13 cellular contexts compared by ENCODE assay signal in the genomic region with DNA sequence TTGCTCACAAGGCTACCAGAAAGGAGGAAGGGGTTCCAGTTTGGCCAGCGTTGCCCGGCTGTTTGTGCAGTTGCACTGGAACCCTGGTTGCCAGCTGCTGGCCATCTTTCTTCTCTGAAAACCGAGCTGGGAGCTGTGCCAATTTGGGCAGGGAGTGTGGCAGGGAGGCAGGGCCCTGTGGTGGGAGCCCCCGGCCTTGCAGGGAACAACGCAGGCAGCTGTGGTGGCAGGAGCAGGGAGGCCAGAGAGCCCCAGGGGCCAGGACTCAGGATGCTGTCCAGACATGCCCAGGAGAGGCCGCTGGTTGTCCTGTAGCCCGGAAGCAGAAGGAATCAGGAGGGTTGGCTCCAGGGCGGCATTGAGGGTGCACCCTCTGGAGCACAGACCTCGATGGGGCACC. TPM values are rescaled to one million over a fixed set of nuclear protein-coding genes. Genes with fewer than 3 reads are reported as not detected.
DNase-seq lines count a peak whose midpoint lies in the region; ATAC-seq, FAIRE-seq and TF ChIP-seq lines count a peak whose summit lies in the region.
"Had no signal": no experiment of that assay in that cellular context is flagged by ENCODE, and none has a peak within 500 bp of the region (broad histone marks: within the 10 kb centered on the region; RNA-seq: fewer than 3 reads in every experiment).

No MANE protein-coding gene starts in this region.

- no peak overlapping the region for H3K9ac ChIP-seq in Karpas-422 (ENCODE audit: low read length)

- H3K36me3 ChIP-seq in bronchial epithelial cell (ENCODE audit: control insufficient read depth, insufficient read depth, low read length) (peaks cover 22% of the 10 kb centered on the region), Karpas-422 (ENCODE audit: insufficient read depth, low read length) (no peaks in the 10 kb centered on the region)

- no peak for TF ChIP-seq CTCF in bronchial epithelial cell (IDR thresholded peaks at IDR 0.05; ENCODE audit: insufficient read depth, low read length, severe bottlenecking)

- H3K9me2 ChIP-seq in Karpas-422 (replicated peaks; ENCODE audit: insufficient read depth, low read length): no peaks in the 10 kb centered on the region

- H3K4me1 ChIP-seq in Karpas-422 (ENCODE audit: low read length): peaks cover 15% of the 10 kb centered on the region

- ATAC-seq in HG03354 (IDR thresholded peaks at IDR 0.05; ENCODE audit: poor library complexity, severe bottlenecking, unreplicated experiment): no peak
- ATAC-seq: Panc1 had no signal

- H3K4me2 ChIP-seq in Karpas-422 (ENCODE audit: low read depth, low read length, poor library complexity, severe bottlenecking): no peak overlapping the region

- 0 out of 2 replicates have a peak, but pooled peaks cover 13% of the 10 kb centered on the region for H4K20me1 ChIP-seq in Karpas-422 (ENCODE audit: insufficient read depth, low read depth, low read length)

- no peak overlapping the region for H2AFZ ChIP-seq in Karpas-422 (ENCODE audit: low read length)

- no peak overlapping the region for H3K27ac ChIP-seq in Karpas-422 (ENCODE audit: low read length)
- H3K27ac ChIP-seq: C4-2B had no signal

- H3K9me3 ChIP-seq in Karpas-422 (ENCODE audit: low read length): no peaks in the 10 kb centered on the region

- peak; percentile 87 for DNase-seq in DMS79 (lab: John Stamatoyannopoulos, UW)
- DNase-seq in NCI-H2196 treated with DMSO at 0.1 percent for 48 hours (lab: John Stamatoyannopoulos, UW; ENCODE audit: unreplicated experiment): peak; percentile 90
- DNase-seq in bronchial epithelial cell (ENCODE audit: low read depth): peak; percentile 43
- peak in 45 of 56 donors; percentile 7 to 72 (median 34) for DNase-seq in nucleus accumbens (lab: John Stamatoyannopoulos, UW)
- no peak for DNase-seq in OCI-M1 (lab: John Stamatoyannopoulos, UW)
- no peak for DNase-seq in NCI-H526 (lab: John Stamatoyannopoulos, UW)
- DNase-seq in Karpas-422: no peak
- DNase-seq: immature natural killer cell, KG1, naive B cell had no signal

- FAIRE-seq in bronchial epithelial cell (lab: Jason Lieb, UNC): no peak

- no peak overlapping the region for H3K4me3 ChIP-seq in bronchial epithelial cell (ENCODE audit: low read depth, low read length)
- H3K4me3 ChIP-seq in Karpas-422 (ENCODE audit: low read length): no peak overlapping the region

- H3K27me3 ChIP-seq in bronchial epithelial cell (ENCODE audit: control insufficient read depth, insufficient read depth, low read length): no peaks in the 10 kb centered on the region
- no peaks in the 10 kb centered on the region for H3K27me3 ChIP-seq in Karpas-422 (ENCODE audit: low read length)

- peaks cover 17% of the 10 kb centered on the region for H3K79me2 ChIP-seq in Karpas-422 (ENCODE audit: low read length)

RNA-seq across cellular contexts. Expression of a gene that starts 4.8 kb away (rescaled TPM):
- total RNA-seq in bronchial epithelial cell: 5.3 and 9.0 TPM in 2 replicates
- total RNA-seq in Karpas-422 (2014; rRNA removed; shearing (Covaris generic); ENCODE audit: low replicate concordance): 10.3 and 46.1 TPM in 2 replicates

RNA-seq across cellular contexts. Expression of a gene that starts 10.1 kb away (rescaled TPM):
- 0.26 and 0.64 TPM in 2 replicates for total RNA-seq in bronchial epithelial cell
- total RNA-seq in Karpas-422 (2014; rRNA removed; shearing (Covaris generic); ENCODE audit: low replicate concordance): not detected in 2 replicates

RNA-seq across cellular contexts. Expression of a gene that starts 18.6 kb away (rescaled TPM):
- not detected in 2 replicates for total RNA-seq in bronchial epithelial cell
- not detected in 2 replicates for total RNA-seq in Karpas-422 (2014; rRNA removed; shearing (Covaris generic); ENCODE audit: low replicate concordance)

RNA-seq across cellular contexts. Expression of a gene that starts 19.3 kb away (rescaled TPM):
- not detected in 2 replicates for total RNA-seq in bronchial epithelial cell
- total RNA-seq in Karpas-422 (2014; rRNA removed; shearing (Covaris generic); ENCODE audit: low replicate concordance): 0.61 TPM in 1 of 2 replicates, not detected in the other

RNA-seq across cellular contexts. Expression of a gene that starts 25.8 kb away (rescaled TPM):
- total RNA-seq in bronchial epithelial cell: 0.64 and 1.3 TPM in 2 replicates
- total RNA-seq in Karpas-422 (2014; rRNA removed; shearing (Covaris generic); ENCODE audit: low replicate concordance): 0.40 and 0.41 TPM in 2 replicates

Comparison
In these comparisons a context has a peak if more than half of its experiments do, and no peak if none do; other contexts are left out.
1. DNase-seq: peak in DMS79 (single experiment), NCI-H2196 treated with DMSO at 0.1 percent for 48 hours (single experiment), bronchial epithelial cell (single experiment) and nucleus accumbens (45 of 56); none in OCI-M1 (single experiment), NCI-H526 (0 of 2) and Karpas-422 (single experiment).